16 cellular contexts compared by ENCODE assay signal in the genomic region with DNA sequence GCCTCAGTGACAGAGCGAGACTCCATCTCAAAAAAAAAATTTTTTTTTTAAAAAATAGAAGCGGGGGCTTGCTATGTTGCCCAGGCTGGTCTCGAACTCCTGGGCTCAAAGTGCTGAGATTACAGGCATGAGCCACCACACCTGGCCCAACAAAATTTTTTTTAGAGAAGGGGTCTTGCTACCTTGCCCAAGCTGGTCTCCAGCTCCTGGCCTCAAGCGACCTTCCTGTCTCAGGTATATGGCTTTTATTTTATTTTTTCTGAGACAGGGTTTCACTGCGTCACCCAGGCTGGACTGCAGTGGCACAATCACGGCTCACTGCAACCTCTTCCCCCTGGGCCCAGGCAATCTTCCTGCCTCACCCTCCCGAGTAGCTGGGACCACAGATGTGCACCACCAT. TPM values are rescaled to one million over a fixed set of nuclear protein-coding genes. Genes with fewer than 3 reads are reported as not detected.
DNase-seq lines count a peak whose midpoint lies in the region; ATAC-seq, FAIRE-seq and TF ChIP-seq lines count a peak whose summit lies in the region.
"Had no signal": no experiment of that assay in that cellular context is flagged by ENCODE, and none has a peak within 500 bp of the region (broad histone marks: within the 10 kb centered on the region; RNA-seq: fewer than 3 reads in every experiment).

No MANE protein-coding gene starts in this region.

- peak overlapping the region; percentile 16; the same call in 1 of the 2 replicates for H2AK5ac ChIP-seq in H1 (ENCODE audit: low read depth, low read length)
- H2AK5ac ChIP-seq in neuronal stem cell (ENCODE audit: low read depth, low read length): peak overlapping the region; percentile 51

- no peak for TF ChIP-seq POLR2A in H1 (IDR thresholded peaks at IDR 0.05; ENCODE audit: control extremely low read depth in 1 of 2, low read depth in 2 of 2, low read length in 2 of 2)
- no peak for TF ChIP-seq POLR2A in lower leg skin (IDR thresholded peaks at IDR 0.05)

- no peak for FAIRE-seq in H1 (lab: Jason Lieb, UNC)

- POLR2A ChIA-PET in CD4-positive, alpha-beta T cell (lab: Charles Lee): interaction anchor here (0.8 to 2.6 kb wide), 2 partner anchors 162 to 218 kb away, joined by 3 to 13 read pairs; partner anchors contain the start of genes BAZ1B and TBL2
- POLR2A ChIA-PET in H1 (lab: Charles Lee; ENCODE audit: partially characterized antibody): interaction anchor here (0.5 to 9.6 kb wide), 14 partner anchors 8 to 117 kb away, joined by 3 to 82 read pairs (median 4); partner anchors contain the start of genes CLDN3, CLDN4 and METTL27

- H3K9me3 Mint-ChIP-seq in CD4-positive, alpha-beta T cell: no peaks in the 10 kb centered on the region

- H3K27me3 ChIP-seq in CD4-positive, alpha-beta T cell (ENCODE audit: control insufficient read depth, insufficient read depth, low read length): no peaks in the 10 kb centered on the region
- peaks cover 26% of the 10 kb centered on the region for H3K27me3 ChIP-seq in HUES6 (ENCODE audit: control insufficient read depth, insufficient read depth, low read length)
- peaks cover 0 to 2% (median 0%) of the 10 kb centered on the region in 4 experiments; a peak in 2 of 7 replicates for H3K27me3 ChIP-seq in H1 (replicated peaks in 1 of 4; ENCODE audit: control insufficient read depth in 3 of 4, extremely low read depth in 1 of 4, insufficient read depth in 3 of 4, low read length in 3 of 4)
- no peaks in the 10 kb centered on the region for H3K27me3 ChIP-seq in neuronal stem cell (ENCODE audit: control insufficient read depth in 3 of 3, insufficient read depth in 3 of 3, low read depth in 1 of 3, low read length in 3 of 3)
- H3K27me3 ChIP-seq in H7 (ENCODE audit: control insufficient read depth, insufficient read depth, low read length): peaks cover 10% of the 10 kb centered on the region
- H3K27me3 ChIP-seq: BE2C, vagina had no signal

- no peak overlapping the region for H4K91ac ChIP-seq in H1 (replicated peaks; ENCODE audit: insufficient read length, low read length)
- H4K91ac ChIP-seq in neuronal stem cell (ENCODE audit: low read depth, low read length, poor library complexity): no peak overlapping the region

- no peak overlapping the region for H2AFZ ChIP-seq in H1 (ENCODE audit: low read length)
- H2AFZ ChIP-seq in neuronal stem cell (ENCODE audit: low read length): no peak overlapping the region

- H3K23ac ChIP-seq in H1 (ENCODE audit: insufficient read length) (no peak overlapping the region), neuronal stem cell (ENCODE audit: low read depth, low read length, poor library complexity) (no peak overlapping the region)

- H3K79me2 ChIP-seq in H1 (ENCODE audit: control insufficient read depth in 1 of 2, insufficient read depth in 2 of 2, low read length in 2 of 2): peaks cover 0 to 8% of the 10 kb centered on the region in 2 experiments; a peak in 1 of 4 replicates

- no peak for TF ChIP-seq EP300 in H1 (IDR thresholded peaks at IDR 0.05; ENCODE audit: borderline replicate concordance in 1 of 2, low read depth in 2 of 2, low read length in 2 of 2)

- H3K4me3 Mint-ChIP-seq in CD4-positive, alpha-beta T cell: peak overlapping the region; percentile 54

- H2BK5ac ChIP-seq in H1 (ENCODE audit: low read depth, low read length) (no peak overlapping the region), neuronal stem cell (ENCODE audit: low read length) (no peak overlapping the region)

- CTCF ChIA-PET in CD4-positive, alpha-beta T cell (lab: Charles Lee): interaction anchor here (0.7 to 1.0 kb wide), 2 partner anchors 15 to 161 kb away, joined by 3 read pairs; no protein-coding TSS in a partner anchor
- CTCF ChIA-PET in H1 (lab: Charles Lee; ENCODE audit: partially characterized antibody): interaction anchor here (0.6 to 11.1 kb wide), 13 partner anchors 9 to 135 kb away, joined by 3 to 87 read pairs (median 4); no protein-coding TSS in a partner anchor

- H3K4me1 ChIP-seq in HUES6 (ENCODE audit: control insufficient read depth, insufficient read depth, low read length) (peaks cover 37% of the 10 kb centered on the region), H1 (replicated peaks in 1 of 4; ENCODE audit: control insufficient read depth in 3 of 4, insufficient read depth in 4 of 4, low read length in 3 of 4) (peaks cover 3 to 39% (median 25%) of the 10 kb centered on the region in 4 experiments), neuronal stem cell (ENCODE audit: control insufficient read depth in 2 of 2, insufficient read depth in 1 of 2, low read depth in 1 of 2, low read length in 2 of 2) (peaks cover 24 to 27% of the 10 kb centered on the region in 2 donors)
- H3K4me1 ChIP-seq: BE2C had no signal

- no peak overlapping the region for H3K27ac ChIP-seq in CD4-positive, alpha-beta T cell (ENCODE audit: low read depth, low read length)
- H3K27ac ChIP-seq in HUES6 (ENCODE audit: low read depth, low read length): no peak overlapping the region
- no peak overlapping the region for H3K27ac ChIP-seq in H1 (ENCODE audit: low read depth, low read length)
- no peak overlapping the region for H3K27ac ChIP-seq in neuronal stem cell (replicated peaks; ENCODE audit: low read length)
- H3K27ac ChIP-seq: SK-N-MC, WERI-Rb-1 had no signal

- no peaks in the 10 kb centered on the region for H3K27me3 Mint-ChIP-seq in CD4-positive, alpha-beta T cell

- H3K36me3 Mint-ChIP-seq in CD4-positive, alpha-beta T cell (ENCODE audit: low read depth): peaks cover 4% of the 10 kb centered on the region

- H4K8ac ChIP-seq in H1 (ENCODE audit: extremely low read depth, insufficient read depth, low read length): no peak overlapping the region
- H4K8ac ChIP-seq in neuronal stem cell (ENCODE audit: low read depth, low read length): no peak overlapping the region

- H3K4me2 ChIP-seq in H1 (ENCODE audit: insufficient read depth in 1 of 2, low read depth in 2 of 2, low read length in 2 of 2) (peak overlapping the region in 1 of 2 experiments; percentile 25; a peak in 2 of 4 replicates), neuronal stem cell (ENCODE audit: insufficient read depth, low read length, poor library complexity, severe bottlenecking) (no peak overlapping the region)

- 91% methylated on average over 7 of the region's 7 CpGs; no CpG with 5 or more reads in 1 of the 2 experiments for WGBS in H1 (ENCODE audit: extremely low coverage in 1 of 2, insufficient coverage in 1 of 2, insufficient read length in 1 of 2, insufficient replicate concordance in 2 of 2, low coverage in 1 of 2, low lambda C conversion rate in 2 of 2, missing lambda C conversion rate in 1 of 2), 2 experiments
- WGBS in neuronal stem cell (ENCODE audit: extremely low coverage in 2 of 2, insufficient read length in 2 of 2, insufficient replicate concordance in 1 of 2), 2 donors: no CpG with 5 or more reads among the region's 7 CpGs
- 88 to 91% methylated on average over 7 of the region's 7 CpGs for WGBS in lower leg skin, 2 donors

- no peak overlapping the region for H3K56ac ChIP-seq in H1 (replicated peaks; ENCODE audit: insufficient read length, low read depth, low read length)

- H3K4me1 Mint-ChIP-seq in CD4-positive, alpha-beta T cell (ENCODE audit: low read depth): peaks cover 11% of the 10 kb centered on the region

- no peak overlapping the region for H3K4ac ChIP-seq in H1 (replicated peaks; ENCODE audit: insufficient read length, low read depth, low read length)
- H3K4ac ChIP-seq in neuronal stem cell (ENCODE audit: low read length): no peak overlapping the region

- H2BK15ac ChIP-seq in H1 (ENCODE audit: low read length): no peak overlapping the region
- H2BK15ac ChIP-seq in neuronal stem cell (ENCODE audit: low read length): peak overlapping the region; percentile 15

- H3K18ac ChIP-seq in H1 (ENCODE audit: extremely low read depth, low read length) (no peak overlapping the region), neuronal stem cell (ENCODE audit: low read length) (no peak overlapping the region)

- H2BK20ac ChIP-seq in H1 (ENCODE audit: low read length): no peak overlapping the region

- peaks cover 8 to 18% of the 10 kb centered on the region in 2 experiments for H4K20me1 ChIP-seq in H1 (replicated peaks in 1 of 2; ENCODE audit: control insufficient read depth in 1 of 2, insufficient read depth in 2 of 2, low read length in 2 of 2)

- TF ChIP-seq CTCF in CD4-positive, alpha-beta T cell (IDR thresholded peaks at IDR 0.05): no peak
- no peak for TF ChIP-seq CTCF in H1 (IDR thresholded peaks at IDR 0.05; ENCODE audit: control extremely low read depth in 1 of 3, insufficient read depth in 1 of 3, low read depth in 1 of 3, low read length in 3 of 3)
- no peak for TF ChIP-seq CTCF in lower leg skin (IDR thresholded peaks at IDR 0.05)

- intact Hi-C loops in CD4-positive, alpha-beta T cell (cut with DNase I, micrococcal nuclease): loop anchor here in 1 of 2 experiments (2.0 kb wide), 1 partner anchor 103 kb away; the partner anchor contains the start of gene METTL27
- intact Hi-C loops in lower leg skin (cut with DNase I; ENCODE audit: low total_unique reads): no loop called here

- ATAC-seq in CD4-positive, alpha-beta T cell (ENCODE audit: poor library complexity): no peak

- no peaks in the 10 kb centered on the region for H3K9me3 ChIP-seq in CD4-positive, alpha-beta T cell (ENCODE audit: control insufficient read depth, low read length)
- H3K9me3 ChIP-seq in HUES6 (ENCODE audit: control insufficient read depth, insufficient read depth, low read depth, low read length) (no peaks in the 10 kb centered on the region), H1 (ENCODE audit: insufficient read depth in 2 of 2, low read depth in 1 of 2, low read length in 1 of 2) (no peaks in the 10 kb centered on the region), neuronal stem cell (replicated peaks in 1 of 2; ENCODE audit: control insufficient read depth in 2 of 2, insufficient read depth in 1 of 2, low read depth in 1 of 2, low read length in 2 of 2) (no peaks in the 10 kb centered on the region)
- H3K9me3 ChIP-seq: BE2C, vagina had no signal

- peaks cover 18% of the 10 kb centered on the region for H3K23me2 ChIP-seq in H1 (ENCODE audit: low read depth, low read length)

- H3K14ac ChIP-seq in H1 (ENCODE audit: insufficient read length) (no peak overlapping the region), neuronal stem cell (ENCODE audit: low read length) (no peak overlapping the region)

- TF ChIP-seq RAD21 in H1 (IDR thresholded peaks at IDR 0.05 in 1 of 2, conservative IDR thresholded peaks at IDR 0.05 in 1 of 2; ENCODE audit: low read depth in 2 of 2, low read length in 2 of 2): no peak

- H2BK120ac ChIP-seq in H1 (replicated peaks; ENCODE audit: low read depth, low read length): no peak overlapping the region
- no peak overlapping the region for H2BK120ac ChIP-seq in neuronal stem cell (ENCODE audit: low read depth, low read length)

- H4K5ac ChIP-seq in H1 (ENCODE audit: insufficient read length, low read depth, low read length): no peak overlapping the region

- H3K79me1 ChIP-seq in H1 (ENCODE audit: low read depth, low read length): no peaks in the 10 kb centered on the region
- peaks cover 5% of the 10 kb centered on the region for H3K79me1 ChIP-seq in neuronal stem cell (ENCODE audit: low read depth, low read length)

- H3K36me3 ChIP-seq in HUES6 (ENCODE audit: control insufficient read depth, insufficient read depth, low read length): peaks cover 17% of the 10 kb centered on the region
- peaks cover 4 to 16% (median 8%) of the 10 kb centered on the region in 4 experiments; a peak in 5 of 8 replicates for H3K36me3 ChIP-seq in H1 (ENCODE audit: control insufficient read depth in 2 of 4, insufficient read depth in 4 of 4, low read length in 3 of 4)
- H3K36me3 ChIP-seq in neuronal stem cell (replicated peaks in 1 of 2; ENCODE audit: control insufficient read depth in 2 of 2, insufficient read depth in 2 of 2, low read length in 2 of 2): peaks cover 21% of the 10 kb centered on the region in 2 donors
- H3K36me3 ChIP-seq in H7 (replicated peaks; ENCODE audit: control insufficient read depth, insufficient read depth, low read length): peaks cover 8% of the 10 kb centered on the region
- H3K36me3 ChIP-seq: BE2C had no signal

- H3K27ac Mint-ChIP-seq in CD4-positive, alpha-beta T cell: peak overlapping the region; percentile 55

- H3K4me3 ChIP-seq in HUES6 (ENCODE audit: low read depth, low read length): no peak overlapping the region
- H3K4me3 ChIP-seq in H1 (ENCODE audit: extremely low read depth in 1 of 4, insufficient read depth in 2 of 4, low read depth in 3 of 4, low read length in 4 of 4): no peak overlapping the region
- no peak overlapping the region for H3K4me3 ChIP-seq in neuronal stem cell (ENCODE audit: low read length in 2 of 2)
- no peak overlapping the region for H3K4me3 ChIP-seq in lower leg skin (ENCODE audit: low read depth, poor library complexity, severe bottlenecking)
- no peak overlapping the region for H3K4me3 ChIP-seq in H7 (ENCODE audit: insufficient read depth, low read depth, low read length)

- DNase-seq in CD4-positive, alpha-beta T cell: no peak
- no peak for DNase-seq in H1 (ENCODE audit: low read depth in 1 of 2, low spot score in 2 of 2)
- DNase-seq in neuronal stem cell (ENCODE audit: low spot score): no peak
- no peak for DNase-seq in cerebellum (ENCODE audit: low spot score)
- DNase-seq in SKM-1 treated with dmso at 0.1 percent for 144 hours (lab: John Stamatoyannopoulos, UW; ENCODE audit: unreplicated experiment): no peak
- no peak for DNase-seq in lower leg skin (ENCODE audit: low spot score in 2 of 2)
- no peak for DNase-seq in H7
- DNase-seq: BE2C; effector memory CD4-positive, alpha-beta T cell; foreskin melanocyte; mesenchymal stem cell; NCI-H1105; WERI-Rb-1 had no signal

- H2BK12ac ChIP-seq in H1 (ENCODE audit: low read depth, low read length) (peak overlapping the region; percentile 90; the same call in 1 of the 2 replicates), neuronal stem cell (ENCODE audit: low read length) (peak overlapping the region; percentile 12)

- H3K9ac ChIP-seq in HUES6 (ENCODE audit: low read length): peak overlapping the region; percentile 63
- H3K9ac ChIP-seq in H1 (replicated peaks in 1 of 4; ENCODE audit: extremely low read depth in 1 of 4, low read depth in 3 of 4, low read length in 3 of 4): no peak overlapping the region
- no peak overlapping the region for H3K9ac ChIP-seq in neuronal stem cell (ENCODE audit: low read depth, low read length, poor library complexity)

RNA-seq across cellular contexts. Expression of gene ABHD11, which starts 1.6 kb away (rescaled TPM):
- total RNA-seq in CD4-positive, alpha-beta T cell: 10 to 100 TPM in 1 of 2 experiments, 1 to 10 TPM in 1; 8.5 to 11.5 TPM
- 19.8 and 19.9 TPM in 2 replicates for total RNA-seq in H1 (2021; fragmentation: NEBNext Ultra II Directional; extraction: Animal tissue kit (Norgen Biotek cat#: 25700))
- 42.2 and 50.5 TPM in 2 replicates for polyA plus RNA-seq in H1 (2011; rRNA removed)
- 36.5 TPM for polyA plus RNA-seq in H1 (2011; cell fraction: cytosol; rRNA removed)
- 37.8 TPM for polyA plus RNA-seq in H1 (2011; cell fraction: nucleus; rRNA removed)
- polyA plus RNA-seq in H1 (2012, experiment 1 of 2): 14.5 to 27.1 TPM (median 22.3 TPM) in 4 replicates
- 19.7 TPM for polyA plus RNA-seq in H1 (2012, experiment 2 of 2)
- 9.7 TPM for polyA plus RNA-seq in H1 (2013, experiment 1 of 2)
- polyA plus RNA-seq in H1 (2013, experiment 2 of 2): 8.4 TPM
- polyA minus RNA-seq in H1 (2011; rRNA and poly(A)+ RNA removed): 11.2 and 21.4 TPM in 2 replicates
- polyA minus RNA-seq in H1 (2011; cell fraction: cytosol; rRNA and poly(A)+ RNA removed): 14.8 TPM
- polyA minus RNA-seq in H1 (2011; cell fraction: nucleus; rRNA and poly(A)+ RNA removed): 45.5 TPM
- 17.1 TPM for polyA plus RNA-seq in neuronal stem cell (2013, experiment 1 of 2)
- 16.7 TPM for polyA plus RNA-seq in neuronal stem cell (2013, experiment 2 of 2)
- 7.0 TPM for total RNA-seq in cerebellum
- total RNA-seq in lower leg skin: 10 to 100 TPM; 24.9 to 29.0 (median 26.3) TPM
- total RNA-seq in H7 (2014; rRNA removed; shearing (Covaris generic)): 21.2 and 25.7 TPM in 2 replicates

RNA-seq across cellular contexts. Expression of gene STX1A, which starts 20.7 kb away (rescaled TPM):
- total RNA-seq in CD4-positive, alpha-beta T cell: 10 to 100 TPM; 15.5 to 20.7 TPM
- 9.9 and 13.5 TPM in 2 replicates for total RNA-seq in H1 (2021; fragmentation: NEBNext Ultra II Directional; extraction: Animal tissue kit (Norgen Biotek cat#: 25700))
- 17.5 and 25.9 TPM in 2 replicates for polyA plus RNA-seq in H1 (2011; rRNA removed)
- 17.2 TPM for polyA plus RNA-seq in H1 (2011; cell fraction: cytosol; rRNA removed)
- 116 TPM for polyA plus RNA-seq in H1 (2011; cell fraction: nucleus; rRNA removed)
- polyA plus RNA-seq in H1 (2012, experiment 1 of 2): 14.9 to 20.1 TPM (median 18.4 TPM) in 4 replicates
- 9.2 TPM for polyA plus RNA-seq in H1 (2012, experiment 2 of 2)
- 11.4 TPM for polyA plus RNA-seq in H1 (2013, experiment 1 of 2)
- polyA plus RNA-seq in H1 (2013, experiment 2 of 2): 12.0 TPM
- 8.2 and 9.8 TPM in 2 replicates for polyA minus RNA-seq in H1 (2011; rRNA and poly(A)+ RNA removed)
- polyA minus RNA-seq in H1 (2011; cell fraction: cytosol; rRNA and poly(A)+ RNA removed): 10.2 TPM
- 14.3 TPM for polyA minus RNA-seq in H1 (2011; cell fraction: nucleus; rRNA and poly(A)+ RNA removed)
- 20.3 TPM for polyA plus RNA-seq in neuronal stem cell (2013, experiment 1 of 2)
- polyA plus RNA-seq in neuronal stem cell (2013, experiment 2 of 2): 17.6 TPM
- total RNA-seq in cerebellum: 43.0 TPM
- 1 to 10 TPM; 2.9 to 9.2 (median 4.6) TPM for total RNA-seq in lower leg skin
- total RNA-seq in H7 (2014; rRNA removed; shearing (Covaris generic)): 16.8 and 19.4 TPM in 2 replicates

RNA-seq across cellular contexts. Expression of gene CLDN3, which starts 29.9 kb away (rescaled TPM):
- total RNA-seq in CD4-positive, alpha-beta T cell: not detected
- total RNA-seq in H1 (2021; fragmentation: NEBNext Ultra II Directional; extraction: Animal tissue kit (Norgen Biotek cat#: 25700)): 19.1 and 20.8 TPM in 2 replicates
- polyA plus RNA-seq in H1 (2011; rRNA removed): 65.2 and 91.2 TPM in 2 replicates
- polyA plus RNA-seq in H1 (2011; cell fraction: cytosol; rRNA removed): 58.8 TPM
- polyA plus RNA-seq in H1 (2011; cell fraction: nucleus; rRNA removed): 34.8 TPM
- 9.8 to 35.8 TPM (median 30.8 TPM) in 4 replicates for polyA plus RNA-seq in H1 (2012, experiment 1 of 2)
- polyA plus RNA-seq in H1 (2012, experiment 2 of 2): 21.8 TPM
- 21.4 TPM for polyA plus RNA-seq in H1 (2013, experiment 1 of 2)
- 23.6 TPM for polyA plus RNA-seq in H1 (2013, experiment 2 of 2)
- 9.0 and 10.2 TPM in 2 replicates for polyA minus RNA-seq in H1 (2011; rRNA and poly(A)+ RNA removed)
- polyA minus RNA-seq in H1 (2011; cell fraction: cytosol; rRNA and poly(A)+ RNA removed): 22.8 TPM
- polyA minus RNA-seq in H1 (2011; cell fraction: nucleus; rRNA and poly(A)+ RNA removed): 20.8 TPM
- 13.8 TPM for polyA plus RNA-seq in neuronal stem cell (2013, experiment 1 of 2)
- 13.7 TPM for polyA plus RNA-seq in neuronal stem cell (2013, experiment 2 of 2)
- total RNA-seq in cerebellum (0.36 TPM), lower leg skin (10 to 100 TPM; 11.8 to 24.3 (median 19.3) TPM)
- 3.3 and 5.9 TPM in 2 replicates for total RNA-seq in H7 (2014; rRNA removed; shearing (Covaris generic))
- total RNA-seq: vagina had no signal

RNA-seq across cellular contexts. Expression of gene BUD23, which starts 56.8 kb away (rescaled TPM):
- 100 to 1,000 TPM in 1 of 2 experiments, 10 to 100 TPM in 1; 96.1 to 103 TPM for total RNA-seq in CD4-positive, alpha-beta T cell
- total RNA-seq in H1 (2021; fragmentation: NEBNext Ultra II Directional; extraction: Animal tissue kit (Norgen Biotek cat#: 25700)): 72.2 and 78.4 TPM in 2 replicates
- 72.3 and 76.5 TPM in 2 replicates for polyA plus RNA-seq in H1 (2011; rRNA removed)
- polyA plus RNA-seq in H1 (2011; cell fraction: cytosol; rRNA removed): 102 TPM
- 59.5 TPM for polyA plus RNA-seq in H1 (2011; cell fraction: nucleus; rRNA removed)
- polyA plus RNA-seq in H1 (2012, experiment 1 of 2): 82.5 to 105 TPM (median 96.1 TPM) in 4 replicates
- 78.5 TPM for polyA plus RNA-seq in H1 (2012, experiment 2 of 2)
- 147 TPM for polyA plus RNA-seq in H1 (2013, experiment 1 of 2)
- polyA plus RNA-seq in H1 (2013, experiment 2 of 2): 170 TPM
- 31.4 and 38.7 TPM in 2 replicates for polyA minus RNA-seq in H1 (2011; rRNA and poly(A)+ RNA removed)
- 22.4 TPM for polyA minus RNA-seq in H1 (2011; cell fraction: cytosol; rRNA and poly(A)+ RNA removed)
- 19.5 TPM for polyA minus RNA-seq in H1 (2011; cell fraction: nucleus; rRNA and poly(A)+ RNA removed)
- polyA plus RNA-seq in neuronal stem cell (2013, experiment 1 of 2): 69.9 TPM
- polyA plus RNA-seq in neuronal stem cell (2013, experiment 2 of 2): 73.3 TPM
- total RNA-seq in cerebellum (17.0 TPM), lower leg skin (10 to 100 TPM; 46.3 to 57.8 (median 53.2) TPM)
- total RNA-seq in H7 (2014; rRNA removed; shearing (Covaris generic)): 39.3 and 48.0 TPM in 2 replicates

RNA-seq across cellular contexts. Expression of gene DNAJC30, which starts 57.0 kb away (rescaled TPM):
- total RNA-seq in CD4-positive, alpha-beta T cell: 10 to 100 TPM; 14.0 to 14.4 TPM
- 6.0 and 6.1 TPM in 2 replicates for total RNA-seq in H1 (2021; fragmentation: NEBNext Ultra II Directional; extraction: Animal tissue kit (Norgen Biotek cat#: 25700))
- polyA plus RNA-seq in H1 (2011; rRNA removed): 6.3 and 10.0 TPM in 2 replicates
- 5.9 TPM for polyA plus RNA-seq in H1 (2011; cell fraction: cytosol; rRNA removed)
- polyA plus RNA-seq in H1 (2011; cell fraction: nucleus; rRNA removed): 6.7 TPM
- 3.7 to 5.1 TPM (median 4.4 TPM) in 4 replicates for polyA plus RNA-seq in H1 (2012, experiment 1 of 2)
- polyA plus RNA-seq in H1 (2012, experiment 2 of 2): 5.4 TPM
- polyA plus RNA-seq in H1 (2013, experiment 1 of 2): 5.8 TPM
- polyA plus RNA-seq in H1 (2013, experiment 2 of 2): 5.2 TPM
- 3.4 and 4.4 TPM in 2 replicates for polyA minus RNA-seq in H1 (2011; rRNA and poly(A)+ RNA removed)
- polyA minus RNA-seq in H1 (2011; cell fraction: cytosol; rRNA and poly(A)+ RNA removed): 3.7 TPM
- polyA minus RNA-seq in H1 (2011; cell fraction: nucleus; rRNA and poly(A)+ RNA removed): 10.2 TPM
- polyA plus RNA-seq in neuronal stem cell (2013, experiment 1 of 2): 3.3 TPM
- 3.4 TPM for polyA plus RNA-seq in neuronal stem cell (2013, experiment 2 of 2)
- 3.3 TPM for total RNA-seq in cerebellum
- total RNA-seq in lower leg skin: 1 to 10 TPM; 3.4 to 6.1 (median 4.1) TPM
- 2.4 and 2.7 TPM in 2 replicates for total RNA-seq in H7 (2014; rRNA removed; shearing (Covaris generic))
